Comparison of ENCODE assay signal across 1 cellular context in the genomic region with DNA sequence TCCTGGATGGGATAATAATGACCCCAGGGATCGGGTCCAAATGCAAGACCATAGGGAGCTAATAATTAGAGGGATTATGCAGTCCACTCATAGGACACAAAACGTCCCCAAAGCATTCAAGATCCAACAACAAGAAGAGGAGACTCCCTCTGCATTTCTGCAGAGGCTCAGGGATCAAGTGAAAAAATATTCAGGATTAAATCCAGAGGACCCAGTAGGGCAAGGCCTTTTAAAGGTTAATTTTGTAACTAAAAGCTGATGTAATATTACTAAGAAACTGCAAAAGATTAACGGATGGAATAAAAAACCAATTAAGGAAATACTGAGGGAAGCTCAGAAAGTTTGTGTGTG.
TF ChIP-seq lines count a peak whose summit lies in the region.

No MANE protein-coding gene starts in this region.

TF ChIP-seq in H1, 55 proteins besides CTCF, POLR2A, EP300 and RAD21 (continued from another document):
- TF ChIP-seq, protein P1, sequence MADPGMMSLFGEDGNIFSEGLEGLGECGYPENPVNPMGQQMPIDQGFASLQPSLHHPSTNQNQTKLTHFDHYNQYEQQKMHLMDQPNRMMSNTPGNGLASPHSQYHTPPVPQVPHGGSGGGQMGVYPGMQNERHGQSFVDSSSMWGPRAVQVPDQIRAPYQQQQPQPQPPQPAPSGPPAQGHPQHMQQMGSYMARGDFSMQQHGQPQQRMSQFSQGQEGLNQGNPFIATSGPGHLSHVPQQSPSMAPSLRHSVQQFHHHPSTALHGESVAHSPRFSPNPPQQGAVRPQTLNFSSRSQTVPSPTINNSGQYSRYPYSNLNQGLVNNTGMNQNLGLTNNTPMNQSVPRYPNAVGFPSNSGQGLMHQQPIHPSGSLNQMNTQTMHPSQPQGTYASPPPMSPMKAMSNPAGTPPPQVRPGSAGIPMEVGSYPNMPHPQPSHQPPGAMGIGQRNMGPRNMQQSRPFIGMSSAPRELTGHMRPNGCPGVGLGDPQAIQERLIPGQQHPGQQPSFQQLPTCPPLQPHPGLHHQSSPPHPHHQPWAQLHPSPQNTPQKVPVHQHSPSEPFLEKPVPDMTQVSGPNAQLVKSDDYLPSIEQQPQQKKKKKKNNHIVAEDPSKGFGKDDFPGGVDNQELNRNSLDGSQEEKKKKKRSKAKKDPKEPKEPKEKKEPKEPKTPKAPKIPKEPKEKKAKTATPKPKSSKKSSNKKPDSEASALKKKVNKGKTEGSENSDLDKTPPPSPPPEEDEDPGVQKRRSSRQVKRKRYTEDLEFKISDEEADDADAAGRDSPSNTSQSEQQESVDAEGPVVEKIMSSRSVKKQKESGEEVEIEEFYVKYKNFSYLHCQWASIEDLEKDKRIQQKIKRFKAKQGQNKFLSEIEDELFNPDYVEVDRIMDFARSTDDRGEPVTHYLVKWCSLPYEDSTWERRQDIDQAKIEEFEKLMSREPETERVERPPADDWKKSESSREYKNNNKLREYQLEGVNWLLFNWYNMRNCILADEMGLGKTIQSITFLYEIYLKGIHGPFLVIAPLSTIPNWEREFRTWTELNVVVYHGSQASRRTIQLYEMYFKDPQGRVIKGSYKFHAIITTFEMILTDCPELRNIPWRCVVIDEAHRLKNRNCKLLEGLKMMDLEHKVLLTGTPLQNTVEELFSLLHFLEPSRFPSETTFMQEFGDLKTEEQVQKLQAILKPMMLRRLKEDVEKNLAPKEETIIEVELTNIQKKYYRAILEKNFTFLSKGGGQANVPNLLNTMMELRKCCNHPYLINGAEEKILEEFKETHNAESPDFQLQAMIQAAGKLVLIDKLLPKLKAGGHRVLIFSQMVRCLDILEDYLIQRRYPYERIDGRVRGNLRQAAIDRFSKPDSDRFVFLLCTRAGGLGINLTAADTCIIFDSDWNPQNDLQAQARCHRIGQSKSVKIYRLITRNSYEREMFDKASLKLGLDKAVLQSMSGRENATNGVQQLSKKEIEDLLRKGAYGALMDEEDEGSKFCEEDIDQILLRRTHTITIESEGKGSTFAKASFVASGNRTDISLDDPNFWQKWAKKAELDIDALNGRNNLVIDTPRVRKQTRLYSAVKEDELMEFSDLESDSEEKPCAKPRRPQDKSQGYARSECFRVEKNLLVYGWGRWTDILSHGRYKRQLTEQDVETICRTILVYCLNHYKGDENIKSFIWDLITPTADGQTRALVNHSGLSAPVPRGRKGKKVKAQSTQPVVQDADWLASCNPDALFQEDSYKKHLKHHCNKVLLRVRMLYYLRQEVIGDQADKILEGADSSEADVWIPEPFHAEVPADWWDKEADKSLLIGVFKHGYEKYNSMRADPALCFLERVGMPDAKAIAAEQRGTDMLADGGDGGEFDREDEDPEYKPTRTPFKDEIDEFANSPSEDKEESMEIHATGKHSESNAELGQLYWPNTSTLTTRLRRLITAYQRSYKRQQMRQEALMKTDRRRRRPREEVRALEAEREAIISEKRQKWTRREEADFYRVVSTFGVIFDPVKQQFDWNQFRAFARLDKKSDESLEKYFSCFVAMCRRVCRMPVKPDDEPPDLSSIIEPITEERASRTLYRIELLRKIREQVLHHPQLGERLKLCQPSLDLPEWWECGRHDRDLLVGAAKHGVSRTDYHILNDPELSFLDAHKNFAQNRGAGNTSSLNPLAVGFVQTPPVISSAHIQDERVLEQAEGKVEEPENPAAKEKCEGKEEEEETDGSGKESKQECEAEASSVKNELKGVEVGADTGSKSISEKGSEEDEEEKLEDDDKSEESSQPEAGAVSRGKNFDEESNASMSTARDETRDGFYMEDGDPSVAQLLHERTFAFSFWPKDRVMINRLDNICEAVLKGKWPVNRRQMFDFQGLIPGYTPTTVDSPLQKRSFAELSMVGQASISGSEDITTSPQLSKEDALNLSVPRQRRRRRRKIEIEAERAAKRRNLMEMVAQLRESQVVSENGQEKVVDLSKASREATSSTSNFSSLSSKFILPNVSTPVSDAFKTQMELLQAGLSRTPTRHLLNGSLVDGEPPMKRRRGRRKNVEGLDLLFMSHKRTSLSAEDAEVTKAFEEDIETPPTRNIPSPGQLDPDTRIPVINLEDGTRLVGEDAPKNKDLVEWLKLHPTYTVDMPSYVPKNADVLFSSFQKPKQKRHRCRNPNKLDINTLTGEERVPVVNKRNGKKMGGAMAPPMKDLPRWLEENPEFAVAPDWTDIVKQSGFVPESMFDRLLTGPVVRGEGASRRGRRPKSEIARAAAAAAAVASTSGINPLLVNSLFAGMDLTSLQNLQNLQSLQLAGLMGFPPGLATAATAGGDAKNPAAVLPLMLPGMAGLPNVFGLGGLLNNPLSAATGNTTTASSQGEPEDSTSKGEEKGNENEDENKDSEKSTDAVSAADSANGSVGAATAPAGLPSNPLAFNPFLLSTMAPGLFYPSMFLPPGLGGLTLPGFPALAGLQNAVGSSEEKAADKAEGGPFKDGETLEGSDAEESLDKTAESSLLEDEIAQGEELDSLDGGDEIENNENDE (IDR thresholded peaks at IDR 0.05; ENCODE audit: insufficient replicate concordance, low read length) = no peak
- TF ChIP-seq SAP30 (IDR thresholded peaks at IDR 0.05; ENCODE audit: insufficient read depth, insufficient replicate concordance, low read length) (no peak), SUZ12 (IDR thresholded peaks at IDR 0.05; ENCODE audit: low read length) (no peak), KDM1A (IDR thresholded peaks at IDR 0.05; ENCODE audit: borderline replicate concordance, low read length) (no peak), RXRA (IDR thresholded peaks at IDR 0.05; ENCODE audit: insufficient read depth, low read depth, low read length) (no peak), KDM5A (IDR thresholded peaks at IDR 0.05; ENCODE audit: low read length) (no peak), RBBP5 (IDR thresholded peaks at IDR 0.05; ENCODE audit: borderline replicate concordance, low read depth, low read length) (no peak), RFX5 (IDR thresholded peaks at IDR 0.05; ENCODE audit: borderline replicate concordance, low read depth, low read length) (no peak), KDM4A (IDR thresholded peaks at IDR 0.05; ENCODE audit: low read depth, low read length, severe bottlenecking) (no peak), CBX8 (IDR thresholded peaks at IDR 0.05; ENCODE audit: borderline replicate concordance, low read depth, low read length) (no peak), CTBP2 (IDR thresholded peaks at IDR 0.05; ENCODE audit: borderline replicate concordance, insufficient read depth, insufficient read length, low read length) (no peak), RNF2 (IDR thresholded peaks at IDR 0.05; ENCODE audit: borderline replicate concordance, low read depth, low read length, missing control alignments, poor library complexity, severe bottlenecking) (no peak)
- TF ChIP-seq, protein P2, sequence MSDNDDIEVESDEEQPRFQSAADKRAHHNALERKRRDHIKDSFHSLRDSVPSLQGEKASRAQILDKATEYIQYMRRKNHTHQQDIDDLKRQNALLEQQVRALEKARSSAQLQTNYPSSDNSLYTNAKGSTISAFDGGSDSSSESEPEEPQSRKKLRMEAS (IDR thresholded peaks at IDR 0.05) = no peak
- TF ChIP-seq, protein P3, sequence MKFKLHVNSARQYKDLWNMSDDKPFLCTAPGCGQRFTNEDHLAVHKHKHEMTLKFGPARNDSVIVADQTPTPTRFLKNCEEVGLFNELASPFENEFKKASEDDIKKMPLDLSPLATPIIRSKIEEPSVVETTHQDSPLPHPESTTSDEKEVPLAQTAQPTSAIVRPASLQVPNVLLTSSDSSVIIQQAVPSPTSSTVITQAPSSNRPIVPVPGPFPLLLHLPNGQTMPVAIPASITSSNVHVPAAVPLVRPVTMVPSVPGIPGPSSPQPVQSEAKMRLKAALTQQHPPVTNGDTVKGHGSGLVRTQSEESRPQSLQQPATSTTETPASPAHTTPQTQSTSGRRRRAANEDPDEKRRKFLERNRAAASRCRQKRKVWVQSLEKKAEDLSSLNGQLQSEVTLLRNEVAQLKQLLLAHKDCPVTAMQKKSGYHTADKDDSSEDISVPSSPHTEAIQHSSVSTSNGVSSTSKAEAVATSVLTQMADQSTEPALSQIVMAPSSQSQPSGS (IDR thresholded peaks at IDR 0.05; ENCODE audit: low read length) = no peak
